ENCODE assay signal across 8 cellular contexts in genomic region chr19:18418725-18419194, GRCh38. TPM values are rescaled to one million over a fixed set of nuclear protein-coding genes. Genes with fewer than 3 reads are reported as not detected.
DNase-seq lines count a peak whose midpoint lies in the region; ATAC-seq and TF ChIP-seq lines count a peak whose summit lies in the region.

No MANE protein-coding gene starts in this region.

- no peaks in the 10 kb centered on the region for H3K27me3 Mint-ChIP-seq in MCF 10A (ENCODE audit: insufficient read depth, unreplicated experiment)

- ATAC-seq in left colon (peak; percentile 37), HG02610 (IDR thresholded peaks at IDR 0.05; ENCODE audit: unreplicated experiment) (no peak)

- intact Hi-C loops in MCF 10A (cut with micrococcal nuclease) (no loop called here), left colon (cut with DNase I, micrococcal nuclease) (loop anchor here in 1 of 2 donors (10.0 kb wide), 1 partner anchor 64 kb away; no protein-coding TSS in a partner anchor), stomach (cut with DNase I; ENCODE audit: low total_unique reads) (no loop called here)

- POLR2A ChIA-PET in MCF 10A (lab: Yijun Ruan, JAX), result interaction anchor here (0.7 to 2.7 kb wide), 19 partner anchors 8 to 213 kb away, joined by 3 to 24 read pairs (median 4); partner anchors contain the start of genes ELL, GDF15, JUND and LSM4

- H3K27ac ChIP-seq in stomach, result peak overlapping the region; percentile 84 to 95 (median 90)

- H3K9me3 ChIP-seq in Loucy (ENCODE audit: insufficient read depth, low read depth, low read length) (no peaks in the 10 kb centered on the region), stomach (no peaks in the 10 kb centered on the region)

- H3K27me3 ChIP-seq in Loucy (ENCODE audit: insufficient read depth, low read length, poor library complexity, severe bottlenecking) (no peaks in the 10 kb centered on the region), stomach (peaks cover 0 to 35% (median 22%) of the 10 kb centered on the region in 3 donors)

- peaks cover 29% of the 10 kb centered on the region for H3K4me1 Mint-ChIP-seq in MCF 10A (ENCODE audit: insufficient read depth, unreplicated experiment)

- peaks cover 44% of the 10 kb centered on the region for H3K79me2 ChIP-seq in Loucy (ENCODE audit: insufficient read depth, low read length)

- 1 to 23% (median 7%) methylated on average over 4 to 30 of the region's 30 CpGs for WGBS in stomach, 5 donors

- TF ChIP-seq EP300 in stomach (IDR thresholded peaks at IDR 0.05), result no peak

- peak overlapping the region; percentile 80 for H3K4me3 ChIP-seq in Loucy (ENCODE audit: low read length, poor library complexity, severe bottlenecking)
- peak overlapping the region; percentile 65 to 69 (median 68) for H3K4me3 ChIP-seq in stomach

- no peaks in the 10 kb centered on the region for H3K36me3 ChIP-seq in Loucy (ENCODE audit: insufficient read depth, low read length)
- H3K36me3 ChIP-seq in stomach, result no peaks in the 10 kb centered on the region

- no peak overlapping the region for H2AFZ ChIP-seq in Loucy (ENCODE audit: low read length)

- peak overlapping the region; percentile 33 for H3K9ac ChIP-seq in Loucy (ENCODE audit: low read depth, low read length, poor library complexity, severe bottlenecking)

- BruUV-seq in MCF 10A (replicated peaks; lab: Mats Ljungman, UMichigan), result no TSS peak

- TF ChIP-seq CTCF in Loucy (conservative IDR thresholded peaks at IDR 0.05; ENCODE audit: low read length) (no peak), MCF 10A (IDR thresholded peaks at IDR 0.05; ENCODE audit: unreplicated experiment) (no peak), stomach (IDR thresholded peaks at IDR 0.05) (no peak)

- CTCF ChIA-PET in MCF 10A (lab: Yijun Ruan, JAX), result interaction anchor here (0.6 to 2.9 kb wide), 19 partner anchors 8 to 424 kb away, joined by 3 to 10 read pairs (median 3); no protein-coding TSS in a partner anchor

- H3K4me2 ChIP-seq in Loucy (ENCODE audit: low read depth, low read length, poor library complexity, severe bottlenecking), result peak overlapping the region; percentile 88

- TF ChIP-seq POLR2A in stomach (IDR thresholded peaks at IDR 0.05), result no peak

- H3K36me3 Mint-ChIP-seq in MCF 10A (ENCODE audit: insufficient read depth, unreplicated experiment), result peaks cover 7% of the 10 kb centered on the region

- peaks cover 17% of the 10 kb centered on the region; the same call in 1 of the 2 replicates for H3F3A ChIP-seq in Loucy (ENCODE audit: low read depth)

- H3K4me1 ChIP-seq in Loucy (ENCODE audit: insufficient read depth, low read length, poor library complexity, severe bottlenecking) (peaks cover 73% of the 10 kb centered on the region), stomach (peaks cover 74 to 92% (median 90%) of the 10 kb centered on the region in 4 donors)

- H4K20me1 ChIP-seq in Loucy (ENCODE audit: insufficient read depth, low read length, poor library complexity, severe bottlenecking), result peaks cover 25% of the 10 kb centered on the region

- no peaks in the 10 kb centered on the region for H3K9me2 ChIP-seq in Loucy (replicated peaks; ENCODE audit: low read depth, low read length)

- H3K9me3 Mint-ChIP-seq in MCF 10A (ENCODE audit: unreplicated experiment), result no peaks in the 10 kb centered on the region

- peak overlapping the region; percentile 77 for H3K4me3 Mint-ChIP-seq in MCF 10A (ENCODE audit: unreplicated experiment)

- no peak overlapping the region for H3K27ac Mint-ChIP-seq in MCF 10A (ENCODE audit: low read depth, unreplicated experiment)

- DNase-seq in DMS153 (lab: John Stamatoyannopoulos, UW), result peak; percentile 30
- no peak for DNase-seq in DMS153 treated with DMSO at 0.1 percent for 48 hours (lab: John Stamatoyannopoulos, UW; ENCODE audit: unreplicated experiment)
- DNase-seq in MCF 10A (ENCODE audit: unreplicated experiment), result no peak
- peak; percentile 65 to 66 for DNase-seq in left colon
- no peak for DNase-seq in stomach
- DNase-seq in amniotic stem cell (lab: John Stamatoyannopoulos, UW), result no peak

RNA-seq across cellular contexts. Expression of gene SSBP4, which starts 0.4 kb away (rescaled TPM):
- 22.3 and 26.3 TPM in 2 replicates for total RNA-seq in MCF 10A (2022)
- total RNA-seq in left colon, result 10 to 100 TPM; 37.4 to 50.7 TPM
- 100 to 1,000 TPM in 1 of 5 donors, 10 to 100 TPM in 4; 22.8 to 253 (median 39.7) TPM for total RNA-seq in stomach
- polyA plus RNA-seq in stomach, result 10 to 100 TPM; 49.9 to 77.6 (median 54.4) TPM

RNA-seq across cellular contexts. Expression of gene ISYNA1, which starts 19.2 kb away (rescaled TPM):
- 6.8 and 7.7 TPM in 2 replicates for total RNA-seq in MCF 10A (2022)
- total RNA-seq in left colon, result 10 to 100 TPM; 14.1 to 15.1 TPM
- 10 to 100 TPM in 4 of 5 donors, 1 to 10 TPM in 1; 7.8 to 47.3 (median 15.8) TPM for total RNA-seq in stomach
- polyA plus RNA-seq in stomach, result 10 to 100 TPM in 2 of 3 donors, 1 to 10 TPM in 1; 9.5 to 39.7 (median 15.0) TPM

RNA-seq across cellular contexts. Expression of gene LRRC25, which starts 21.3 kb away (rescaled TPM):
- total RNA-seq in MCF 10A (2022) (not detected in 2 replicates), left colon (1 to 10 TPM in 1 of 2 donors, under 1 TPM in 1; 0.79 to 5.1 TPM), stomach (10 to 100 TPM in 1 of 5 donors, 1 to 10 TPM in 2, not detected in 2; 2.9 to 11.2 (median 7.2) TPM)
- polyA plus RNA-seq in stomach, result 1 to 10 TPM in 2 of 3 donors, under 1 TPM in 1; 0.98 to 2.4 (median 1.7) TPM

RNA-seq across cellular contexts. Expression of gene GDF15, which starts 32.8 kb away (rescaled TPM):
- total RNA-seq in MCF 10A (2022), result 193 and 288 TPM in 2 replicates
- total RNA-seq in left colon, result 10 to 100 TPM; 32.2 to 87.6 TPM
- 100 to 1,000 TPM in 1 of 5 donors, 10 to 100 TPM in 4; 17.3 to 102 (median 46.9) TPM for total RNA-seq in stomach
- 100 to 1,000 TPM in 1 of 3 donors, 10 to 100 TPM in 2; 14.2 to 134 (median 44.5) TPM for polyA plus RNA-seq in stomach

Comparison
In these comparisons a context has a peak if more than half of its experiments do, and no peak if none do; other contexts are left out.
1. DNase-seq: peak in DMS153 (single experiment) and left colon (2 of 2); none in DMS153 treated with DMSO at 0.1 percent for 48 hours (single experiment), MCF 10A (single experiment), stomach (single experiment) and amniotic stem cell (single experiment).